16 cellular contexts compared by ENCODE assay signal in genomic region chr1:220283616-220284015, GRCh38. TPM values are rescaled to one million over a fixed set of nuclear protein-coding genes. Genes with fewer than 3 reads are reported as not detected.
DNase-seq lines count a peak whose midpoint lies in the region; ATAC-seq, FAIRE-seq and TF ChIP-seq lines count a peak whose summit lies in the region.
"Had no signal": no experiment of that assay in that cellular context is flagged by ENCODE, and none has a peak within 500 bp of the region (broad histone marks: within the 10 kb centered on the region; RNA-seq: fewer than 3 reads in every experiment).

No MANE protein-coding gene starts in this region.

- H2AFZ ChIP-seq in GM23248 (no peak overlapping the region), SK-N-SH (ENCODE audit: low read depth) (no peak overlapping the region)
- H2AFZ ChIP-seq: GM23338 had no signal

- 10 to 12% methylated on average over 1 of the region's 1 CpG for WGBS in GM23248 (ENCODE audit: low coverage in 1 of 2, low lambda C conversion rate in 2 of 2, missing lambda C conversion rate in 2 of 2), 2 experiments
- WGBS in SK-N-SH (ENCODE audit: low lambda C conversion rate): 36% methylated on average over 1 of the region's 1 CpG
- WGBS in upper lobe of left lung, 2 donors: 69 to 78% methylated on average over 1 of the region's 1 CpG

- H3K27ac ChIP-seq in GM23248 (no peak overlapping the region), SK-N-SH (ENCODE audit: low read depth in 2 of 2, low read length in 1 of 2) (no peak overlapping the region), upper lobe of left lung (no peak overlapping the region)

- no peak for ATAC-seq in WTC11
- no peak for ATAC-seq in upper lobe of left lung (ENCODE audit: low FRiP score in 2 of 2)
- ATAC-seq: GM23338, HCT116 had no signal

- H3K9me3 Mint-ChIP-seq in WTC11: no peaks in the 10 kb centered on the region
- H3K9me3 Mint-ChIP-seq: CD4-positive, alpha-beta memory T cell; GM23338; H9 had no signal

- no peak for TF ChIP-seq RAD21 in SK-N-SH (IDR thresholded peaks at IDR 0.05; ENCODE audit: low read length)

- no peak for TF ChIP-seq POLR2A in upper lobe of left lung (IDR thresholded peaks at IDR 0.05)

- H3F3A ChIP-seq in GM23248 (ENCODE audit: insufficient read depth) (no peaks in the 10 kb centered on the region), SK-N-SH (replicated peaks; ENCODE audit: insufficient read depth) (no peaks in the 10 kb centered on the region)

- H3K9me3 ChIP-seq in GM23248 (ENCODE audit: low read depth) (no peaks in the 10 kb centered on the region), SK-N-SH (no peaks in the 10 kb centered on the region), upper lobe of left lung (no peaks in the 10 kb centered on the region)

- H3K36me3 ChIP-seq in GM23248 (ENCODE audit: low read depth) (no peaks in the 10 kb centered on the region), SK-N-SH (replicated peaks in 1 of 2; ENCODE audit: control insufficient read depth in 1 of 2, insufficient read depth in 2 of 2, low read length in 1 of 2) (no peaks in the 10 kb centered on the region), upper lobe of left lung (no peaks in the 10 kb centered on the region)

- H3K9ac ChIP-seq in GM23248: no peak overlapping the region
- no peak overlapping the region for H3K9ac ChIP-seq in SK-N-SH

- POLR2A ChIA-PET in SK-N-SH (lab: Yijun Ruan, JAX): interaction anchor here (0.8 kb wide), 1 partner anchor 12 kb away, joined by 3 read pairs; the partner anchor contains the start of gene RAB3GAP2
- POLR2A ChIA-PET in WTC11 (lab: Charles Lee): no interaction called here

- H3K4me1 ChIP-seq in GM23248 (ENCODE audit: insufficient read depth): no peaks in the 10 kb centered on the region
- peaks cover 0 to 6% of the 10 kb centered on the region in 2 experiments; a peak in 2 of 4 replicates for H3K4me1 ChIP-seq in SK-N-SH (ENCODE audit: control insufficient read depth in 1 of 2, insufficient read depth in 2 of 2, low read depth in 1 of 2, low read length in 1 of 2)
- H3K4me1 ChIP-seq in upper lobe of left lung: no peaks in the 10 kb centered on the region

- H3K79me2 ChIP-seq in GM23248 (ENCODE audit: insufficient read depth) (no peaks in the 10 kb centered on the region), SK-N-SH (ENCODE audit: insufficient read depth) (no peaks in the 10 kb centered on the region)

- FAIRE-seq in D721Med (lab: Jason Lieb, UNC): peak; percentile 21
- FAIRE-seq: GM12892, GM19239 had no signal

- CTCF ChIA-PET in SK-N-SH (lab: Yijun Ruan, JAX): interaction anchor here (0.5 to 9.8 kb wide), 7 partner anchors 10 to 493 kb away, joined by 3 to 76 read pairs (median 4); no protein-coding TSS in a partner anchor
- CTCF ChIA-PET in WTC11 (lab: Charles Lee): interaction anchor here (0.7 kb wide), 1 partner anchor 13 kb away, joined by 4 read pairs; no protein-coding TSS in a partner anchor

- H4K20me1 ChIP-seq in GM23248 (ENCODE audit: insufficient read depth) (no peaks in the 10 kb centered on the region), SK-N-SH (ENCODE audit: insufficient read depth) (no peaks in the 10 kb centered on the region)

- H3K4me1 Mint-ChIP-seq in WTC11: no peaks in the 10 kb centered on the region
- H3K4me1 Mint-ChIP-seq: CD4-positive, alpha-beta memory T cell; GM23338; H9 had no signal

- no peak overlapping the region for H3K27ac Mint-ChIP-seq in WTC11
- H3K27ac Mint-ChIP-seq: CD4-positive, alpha-beta memory T cell; GM23338; H9 had no signal

- H3K27me3 Mint-ChIP-seq in WTC11 (ENCODE audit: low read depth): no peaks in the 10 kb centered on the region; the same call in 1 of the 2 replicates

- H3K9me2 ChIP-seq in GM23248 (ENCODE audit: insufficient read depth) (no peaks in the 10 kb centered on the region), SK-N-SH (no peaks in the 10 kb centered on the region)

- H3K4me3 Mint-ChIP-seq in WTC11: no peak overlapping the region
- H3K4me3 Mint-ChIP-seq: CD4-positive, alpha-beta memory T cell; GM23338; H9 had no signal

- no peaks in the 10 kb centered on the region for H3K36me3 Mint-ChIP-seq in WTC11
- H3K36me3 Mint-ChIP-seq: CD4-positive, alpha-beta memory T cell had no signal

- H3K27me3 ChIP-seq in GM23248 (replicated peaks; ENCODE audit: insufficient read depth) (no peaks in the 10 kb centered on the region; the same call in 1 of the 2 replicates), SK-N-SH (ENCODE audit: insufficient read depth) (no peaks in the 10 kb centered on the region), upper lobe of left lung (no peaks in the 10 kb centered on the region)

- H3K4me3 ChIP-seq in GM23248 (no peak overlapping the region), SK-N-SH (ENCODE audit: low read depth in 2 of 2, low read length in 1 of 2) (no peak overlapping the region), upper lobe of left lung (no peak overlapping the region)
- H3K4me3 ChIP-seq: GM23338 had no signal

- H3K4me2 ChIP-seq in GM23248 (ENCODE audit: unreplicated experiment) (no peak overlapping the region), SK-N-SH (no peak overlapping the region)
- H3K4me2 ChIP-seq: GM23338 had no signal

- in situ Hi-C loops in GM23248 (cut with MboI): loop anchor here (10.0 kb wide), 1 partner anchor 491 kb away; no protein-coding TSS in a partner anchor

- no peak for DNase-seq in D721Med (ENCODE audit: insufficient read length, low spot score)
- peak; percentile 53 for DNase-seq in GM23248
- no peak for DNase-seq in SK-N-SH
- no peak for DNase-seq in middle frontal gyrus (ENCODE audit: extremely low spot score, low spot score)
- DNase-seq in WTC11 (ENCODE audit: low spot score): no peak
- no peak for DNase-seq in upper lobe of left lung
- DNase-seq: C1 segment of cervical spinal cord; Calu3; CD4-positive, alpha-beta memory T cell; COR-L47; DND-41; H9 had no signal

- 0 out of 4 replicates have a peak, but pooled peaks of 1 of the 2 experiments have one; percentile 20 for TF ChIP-seq EP300 in SK-N-SH (IDR thresholded peaks at IDR 0.05; ENCODE audit: borderline replicate concordance in 1 of 2, low read depth in 1 of 2, low read length in 1 of 2)
- TF ChIP-seq EP300 in upper lobe of left lung (IDR thresholded peaks at IDR 0.05): no peak

- TF ChIP-seq CTCF in D721Med (IDR thresholded peaks at IDR 0.05; ENCODE audit: insufficient read depth, missing control alignments): no peak
- TF ChIP-seq CTCF in SK-N-SH (IDR thresholded peaks at IDR 0.05): no peak
- TF ChIP-seq CTCF in WTC11 (IDR thresholded peaks at IDR 0.05): no peak
- no peak for TF ChIP-seq CTCF in upper lobe of left lung (IDR thresholded peaks at IDR 0.05)

TF ChIP-seq in SK-N-SH, 30 proteins besides CTCF, POLR2A, EP300 and RAD21:
- TF ChIP-seq PBX3 (IDR thresholded peaks at IDR 0.05) (no peak), TCF12 (IDR thresholded peaks at IDR 0.05) (peak; percentile 51; the same call in 1 of the 2 replicates)

TF ChIP-seq in WTC11, 78 proteins besides CTCF, POLR2A, EP300 and RAD21:
- no peak for TF ChIP-seq E2F5 (CRISPR knock-in tag; IDR thresholded peaks at IDR 0.05)
- no peak for TF ChIP-seq CBFB (CRISPR knock-in tag; IDR thresholded peaks at IDR 0.05; ENCODE audit: low read depth)
- TF ChIP-seq MYBL2 (CRISPR knock-in tag; IDR thresholded peaks at IDR 0.05): no peak
- no peak for TF ChIP-seq HMGXB4 (CRISPR knock-in tag; IDR thresholded peaks at IDR 0.05)
- no peak for TF ChIP-seq NFE2L1 (CRISPR knock-in tag; IDR thresholded peaks at IDR 0.05)
- no peak for TF ChIP-seq ERG (CRISPR knock-in tag; IDR thresholded peaks at IDR 0.05)
- no peak for TF ChIP-seq JUN (CRISPR knock-in tag; IDR thresholded peaks at IDR 0.05)

RNA-seq across cellular contexts. Expression of gene RAB3GAP2, which starts 11.4 kb away (rescaled TPM):
- total RNA-seq in GM23248 (2014; rRNA removed; shearing (Covaris generic)): 22.6 and 24.4 TPM in 2 replicates
- polyA plus RNA-seq in GM23248 (2016; fragmentation: Nextera tagmentation; extraction: Ambion mirVana) (14.5 and 15.8 TPM in 2 replicates), SK-N-SH (2012; rRNA removed) (9.3 and 11.7 TPM in 2 replicates)
- polyA plus RNA-seq in SK-N-SH (2012; cell fraction: cytosol; rRNA removed): 9.2 and 11.2 TPM in 2 replicates
- 23.9 and 32.4 TPM in 2 replicates for polyA plus RNA-seq in SK-N-SH (2012; cell fraction: nucleus; rRNA removed)
- total RNA-seq in WTC11 (2021) (45.7 to 64.3 TPM (median 52.8 TPM) in 3 replicates), upper lobe of left lung (10 to 100 TPM in 5 of 6 donors, 1 to 10 TPM in 1; 9.1 to 35.8 (median 27.1) TPM)
